In the genomic region with DNA sequence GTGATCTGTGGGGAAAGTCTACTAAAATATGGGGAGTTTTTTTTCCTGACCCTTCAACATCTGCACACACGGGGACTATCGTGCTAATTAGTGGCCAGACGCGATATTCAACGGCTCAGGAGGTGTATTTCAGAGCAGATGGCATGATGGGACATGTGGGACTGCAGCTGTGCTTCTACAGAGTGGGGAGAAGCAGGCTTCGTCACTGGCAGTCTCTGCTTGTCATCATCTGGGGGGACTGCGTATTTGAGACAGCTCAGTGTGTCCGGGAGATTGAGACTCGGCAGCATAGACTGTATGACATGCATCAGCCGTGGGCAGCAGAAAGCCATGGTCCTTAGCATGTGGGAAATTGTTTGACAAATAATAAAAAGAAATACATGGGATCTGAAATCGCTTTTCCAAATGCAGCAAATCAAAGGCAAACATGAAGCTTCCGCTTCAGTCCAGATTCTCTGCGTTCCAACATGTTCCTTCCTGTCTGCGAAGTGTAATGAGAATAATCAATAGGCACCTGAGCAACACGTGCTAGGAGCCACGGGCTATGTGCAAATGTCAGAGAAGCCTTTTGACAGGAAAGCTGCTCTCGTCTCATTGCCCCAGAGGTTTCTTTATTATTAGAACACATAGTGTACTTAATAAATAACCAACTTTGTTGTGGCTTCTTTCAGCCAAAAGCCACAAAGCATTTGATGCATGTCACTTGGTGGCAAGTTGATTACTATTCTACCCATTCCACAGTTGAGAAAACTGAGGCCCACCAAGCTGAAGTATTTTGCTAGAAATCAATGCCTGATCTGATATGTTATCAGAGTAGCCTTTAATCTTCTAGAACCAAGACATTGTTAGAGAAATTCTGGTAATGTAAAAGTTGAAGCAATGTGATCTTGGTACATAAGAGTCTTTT, we compare ENCODE assay signal across 19 cellular contexts.
DNase-seq lines count a peak whose midpoint lies in the region; ATAC-seq and TF ChIP-seq lines count a peak whose summit lies in the region.
"Had no signal": no experiment of that assay in that cellular context is flagged by ENCODE, and none has a peak within 500 bp of the region (broad histone marks: within the 10 kb centered on the region; RNA-seq: fewer than 3 reads in every experiment).

No MANE protein-coding gene starts in this region.

- H3K4me3 ChIP-seq in BLaER1 (no peak overlapping the region), HUES48 (ENCODE audit: low read depth, low read length) (no peak overlapping the region)

- H3K27me3 ChIP-seq in BLaER1 (no peaks in the 10 kb centered on the region), HUES48 (ENCODE audit: control insufficient read depth, insufficient read depth, low read length) (no peaks in the 10 kb centered on the region)

- H3K4me3 Mint-ChIP-seq in glutamatergic neuron (ENCODE audit: unreplicated experiment): peak overlapping the region; percentile 48
- no peak overlapping the region for H3K4me3 Mint-ChIP-seq in activated naive CD8-positive, alpha-beta T cell treated with anti-CD3 and anti-CD28 coated beads, Interleukin-2, amount 50 U/mL, for 24 hours
- H3K4me3 Mint-ChIP-seq: CD4-positive, CD25-positive, alpha-beta regulatory T cell had no signal

- H3K9ac ChIP-seq in BLaER1: 0 out of 2 replicates have a peak overlapping the region, but pooled peaks have one; percentile 21
- H3K9ac ChIP-seq in HUES48 (ENCODE audit: low read depth, low read length): no peak overlapping the region

- DNase-seq in SW480 (ENCODE audit: low spot score) (peak; percentile 7), glutamatergic neuron (peak; percentile 65), cerebellar nuclear complex (lab: John Stamatoyannopoulos, UW) (no peak)
- DNase-seq in activated naive CD8-positive, alpha-beta T cell treated with anti-CD3 and anti-CD28 coated beads, Interleukin-2, amount 50 U/mL, for 24 hours: no peak
- DNase-seq: AML-193; Caco-2; CD4-positive, CD25-positive, alpha-beta regulatory T cell; KG1; NCI-H1048; NCI-H146; NCI-H2081; NCI-H226; NCI-H69; PC-3 had no signal

- H3K4me1 Mint-ChIP-seq in glutamatergic neuron (ENCODE audit: low read depth, unreplicated experiment): peaks cover 51% of the 10 kb centered on the region
- no peaks in the 10 kb centered on the region for H3K4me1 Mint-ChIP-seq in activated naive CD8-positive, alpha-beta T cell treated with anti-CD3 and anti-CD28 coated beads, Interleukin-2, amount 50 U/mL, for 24 hours
- H3K4me1 Mint-ChIP-seq: CD4-positive, CD25-positive, alpha-beta regulatory T cell had no signal

- peak overlapping the region; percentile 51 for H3K4me2 ChIP-seq in BLaER1

- H3K27ac Mint-ChIP-seq in glutamatergic neuron (ENCODE audit: unreplicated experiment): peak overlapping the region; percentile 91
- no peak overlapping the region for H3K27ac Mint-ChIP-seq in activated naive CD8-positive, alpha-beta T cell treated with anti-CD3 and anti-CD28 coated beads, Interleukin-2, amount 50 U/mL, for 24 hours
- H3K27ac Mint-ChIP-seq: CD4-positive, CD25-positive, alpha-beta regulatory T cell had no signal

- H3K36me3 Mint-ChIP-seq in glutamatergic neuron (ENCODE audit: unreplicated experiment): no peaks in the 10 kb centered on the region
- no peaks in the 10 kb centered on the region for H3K36me3 Mint-ChIP-seq in activated naive CD8-positive, alpha-beta T cell treated with anti-CD3 and anti-CD28 coated beads, Interleukin-2, amount 50 U/mL, for 24 hours (ENCODE audit: low read depth)
- H3K36me3 Mint-ChIP-seq: CD4-positive, CD25-positive, alpha-beta regulatory T cell had no signal

- ATAC-seq in GM21717 (IDR thresholded peaks at IDR 0.05; ENCODE audit: unreplicated experiment) (no peak), HG03039 (IDR thresholded peaks at IDR 0.05; ENCODE audit: unreplicated experiment) (no peak)
- ATAC-seq in activated naive CD8-positive, alpha-beta T cell treated with anti-CD3 and anti-CD28 coated beads, Interleukin-2, amount 50 U/mL, for 24 hours: no peak
- ATAC-seq: PC-3 had no signal

- H3K27ac ChIP-seq in BLaER1 (no peak overlapping the region), HUES48 (ENCODE audit: low read depth, low read length) (peak overlapping the region; percentile 64)
- H3K27ac ChIP-seq: RWPE1 had no signal

- peaks cover 14% of the 10 kb centered on the region for H3K9me3 Mint-ChIP-seq in glutamatergic neuron (ENCODE audit: unreplicated experiment)
- H3K9me3 Mint-ChIP-seq in activated naive CD8-positive, alpha-beta T cell treated with anti-CD3 and anti-CD28 coated beads, Interleukin-2, amount 50 U/mL, for 24 hours: no peaks in the 10 kb centered on the region

- H3K9me3 ChIP-seq in BLaER1 (no peaks in the 10 kb centered on the region), HUES48 (ENCODE audit: control insufficient read depth, insufficient read depth, low read length) (no peaks in the 10 kb centered on the region)
- H3K9me3 ChIP-seq: Caco-2 had no signal

- H3K36me3 ChIP-seq in BLaER1 (no peaks in the 10 kb centered on the region), HUES48 (ENCODE audit: control insufficient read depth, insufficient read depth, low read length) (no peaks in the 10 kb centered on the region)

- H3K4me1 ChIP-seq in BLaER1 (peaks cover 22% of the 10 kb centered on the region), HUES48 (ENCODE audit: control insufficient read depth, insufficient read depth, low read length) (peaks cover 8% of the 10 kb centered on the region; the same call in 1 of the 2 replicates)
- H3K4me1 ChIP-seq: Caco-2 had no signal

- no peak for TF ChIP-seq CTCF in glutamatergic neuron (IDR thresholded peaks at IDR 0.05; ENCODE audit: partially characterized antibody, unreplicated experiment)

- H4K20me1 ChIP-seq in BLaER1: no peaks in the 10 kb centered on the region

- H3K27me3 Mint-ChIP-seq in glutamatergic neuron (ENCODE audit: unreplicated experiment): peaks cover 7% of the 10 kb centered on the region
- H3K27me3 Mint-ChIP-seq in activated naive CD8-positive, alpha-beta T cell treated with anti-CD3 and anti-CD28 coated beads, Interleukin-2, amount 50 U/mL, for 24 hours: peaks cover 4% of the 10 kb centered on the region

Comparison
In these comparisons a context has a peak if more than half of its experiments do, and no peak if none do; other contexts are left out.
1. DNase-seq: peak in SW480 (single experiment) and glutamatergic neuron (single experiment); none in activated naive CD8-positive, alpha-beta T cell treated with anti-CD3 and anti-CD28 coated beads, Interleukin-2, amount 50 U/mL, for 24 hours (single experiment) and cerebellar nuclear complex (0 of 2).